Comparison of ENCODE assay signal across 30 cellular contexts in the genomic region with DNA sequence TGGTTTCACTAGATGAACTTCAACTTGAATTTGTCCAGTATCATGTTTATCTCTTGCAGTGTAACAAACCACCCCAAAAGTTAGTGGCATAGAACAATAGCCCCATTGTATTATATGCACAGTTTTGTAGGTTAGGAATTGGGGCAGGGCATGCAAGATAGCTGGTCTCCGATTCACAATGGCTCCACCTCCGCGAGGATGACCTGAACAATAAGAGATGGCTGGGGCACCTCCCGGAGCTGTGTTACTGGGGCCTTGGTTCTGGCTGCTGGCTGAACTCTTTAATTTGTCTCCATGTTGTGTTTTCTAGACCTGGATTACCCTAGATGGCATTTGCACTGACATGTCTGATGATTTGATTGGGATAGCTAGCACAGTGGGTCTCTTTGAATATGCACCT.
"Had no signal": no experiment of that assay in that cellular context is flagged by ENCODE, and none has a peak within 500 bp of the region (broad histone marks: within the 10 kb centered on the region; RNA-seq: fewer than 3 reads in every experiment).

No MANE protein-coding gene starts in this region.

- H3K27me3 ChIP-seq: adrenal gland, ascending aorta, body of pancreas, brain microvascular endothelial cell, cardiac muscle cell had no signal

- H3K4me1 ChIP-seq: adrenal gland, ascending aorta, body of pancreas had no signal

- H3K4me3 ChIP-seq: adrenal gland, ascending aorta, body of pancreas, cardiac muscle cell had no signal

- H3K9me3 ChIP-seq: adrenal gland, ascending aorta, body of pancreas had no signal

- H3K36me3 ChIP-seq: adrenal gland, ascending aorta, brain microvascular endothelial cell, cardiac muscle cell had no signal

- DNase-seq: activated effector memory CD4-positive, alpha-beta T cell treated with anti-CD3 and anti-CD28 coated beads, Interleukin-2, amount 50 U/mL, for 16 hours; activated effector memory CD4-positive, alpha-beta T cell treated with Interleukin-2 at 50 U/mL for 16 hours; activated gamma-delta T cell; activated gamma-delta T cell treated with Interleukin-2 at 50 U/mL for 16 hours; activated naive CD4-positive, alpha-beta T cell; activated naive CD4-positive, alpha-beta T cell treated with anti-CD3 and anti-CD28 coated beads for 36 hours; activated naive CD4-positive, alpha-beta T cell treated with anti-CD3 and anti-CD28 coated beads, Interleukin-2, amount 10 ng/mL, durations not matched to agents 7 days and 5 days; activated naive CD4-positive, alpha-beta T cell treated with anti-CD3 and anti-CD28 coated beads, Interleukin-2, amount 50 U/mL, for 16 hours; activated naive CD4-positive, alpha-beta T cell treated with Interleukin-2 at 50 U/mL for 16 hours; activated naive CD8-positive, alpha-beta T cell treated with anti-CD3 and anti-CD28 coated beads for 36 hours; activated naive CD8-positive, alpha-beta T cell treated with anti-CD3 and anti-CD28 coated beads, Interleukin-2, amount 10 ng/mL, durations not matched to agents 7 days and 5 days; activated naive CD8-positive, alpha-beta T cell treated with anti-CD3 and anti-CD28 coated beads, Interleukin-2, amount 50 U/mL, for 24 hours; activated T-cell treated with anti-CD3 and anti-CD28 coated beads for 4 hours; activated T-cell treated with anti-CD3 and anti-CD28 coated beads, Interleukin-2, amount 50 U/mL, for 1 hour; activated T-cell treated with anti-CD3 and anti-CD28 coated beads, Interleukin-2, amount 50 U/mL, for 24 hours; activated T-cell treated with anti-CD3 and anti-CD28 coated beads, Interleukin-2, amount 50 U/mL, for 4 hours; activated T-cell treated with anti-CD3 and anti-CD28 coated beads, Interleukin-2, amount 50 U/mL, for 48 hours; activated T-cell treated with anti-CD3 and anti-CD28 coated beads, Interleukin-2, amount 50 U/mL, for 72 hours; adrenal gland; amniotic stem cell; amygdala; anterior cingulate cortex; aorta; body of pancreas; brain microvascular endothelial cell; caudate nucleus; central memory CD4-positive, alpha-beta T cell; cerebellar nuclear complex had no signal

- H3K27ac ChIP-seq: adrenal gland, ascending aorta, body of pancreas, brain microvascular endothelial cell, cardiac muscle cell had no signal
